ENCODE assay signal across 8 cellular contexts in the genomic region with DNA sequence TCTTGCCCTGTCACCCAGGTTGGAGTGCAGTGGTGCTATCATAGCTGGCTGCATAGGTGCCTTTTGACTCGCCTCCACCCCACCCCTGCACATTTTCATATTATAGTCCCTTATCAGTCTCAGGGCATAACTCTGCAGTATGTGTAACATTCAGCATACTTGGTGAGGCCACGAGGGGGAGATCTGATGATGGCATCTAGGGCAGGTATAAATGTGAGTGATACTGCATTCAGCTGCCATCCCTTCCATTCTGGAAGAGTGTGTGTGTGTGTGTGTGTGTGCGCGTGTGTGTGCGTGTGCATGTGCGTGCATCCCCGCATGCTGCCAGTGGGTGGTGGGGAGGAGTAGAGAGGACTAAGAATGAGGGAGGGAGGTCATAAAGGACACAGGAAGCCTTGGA.
DNase-seq lines count a peak whose midpoint lies in the region; ATAC-seq, FAIRE-seq and TF ChIP-seq lines count a peak whose summit lies in the region.

No MANE protein-coding gene starts in this region.

- H3K9me3 Mint-ChIP-seq in T-helper 1 cell treated with Interleukin-12 subunit alpha and Interleukin-12 subunit beta and Interleukin-4 antibody, amounts not matched to agents 30 μg/mL and 1 μg/mL, for 36 hours = no peaks in the 10 kb centered on the region

- peak overlapping the region in 1 of 2 experiments; percentile 0; a peak in 1 of 4 replicates for H3K4me2 ChIP-seq in H1 (ENCODE audit: insufficient read depth in 1 of 2, low read depth in 2 of 2, low read length in 2 of 2)

- H3K27me3 ChIP-seq in H1 (replicated peaks in 1 of 4; ENCODE audit: control insufficient read depth in 3 of 4, extremely low read depth in 1 of 4, insufficient read depth in 3 of 4, low read length in 3 of 4) = no peaks in the 10 kb centered on the region

- H2AFZ ChIP-seq in H1 (ENCODE audit: low read length) = no peak overlapping the region

- no peak for FAIRE-seq in H1 (lab: Jason Lieb, UNC)

- peaks cover 85 to 99% of the 10 kb centered on the region in 2 experiments for H3K79me2 ChIP-seq in H1 (ENCODE audit: control insufficient read depth in 1 of 2, insufficient read depth in 2 of 2, low read length in 2 of 2)

- H3K27me3 Mint-ChIP-seq in T-helper 1 cell treated with Interleukin-12 subunit alpha and Interleukin-12 subunit beta and Interleukin-4 antibody, amounts not matched to agents 30 μg/mL and 1 μg/mL, for 36 hours (ENCODE audit: low read depth) = no peaks in the 10 kb centered on the region

- no peak overlapping the region for H3K27ac ChIP-seq in H1 (ENCODE audit: low read depth, low read length)

- no peak overlapping the region for H3K18ac ChIP-seq in H1 (ENCODE audit: extremely low read depth, low read length)

- H3K36me3 Mint-ChIP-seq in T-helper 1 cell treated with Interleukin-12 subunit alpha and Interleukin-12 subunit beta and Interleukin-4 antibody, amounts not matched to agents 30 μg/mL and 1 μg/mL, for 36 hours (ENCODE audit: low read depth) = peaks cover 12% of the 10 kb centered on the region

- H3K23ac ChIP-seq in H1 (ENCODE audit: insufficient read length) = no peak overlapping the region

- no peak overlapping the region for H4K5ac ChIP-seq in H1 (ENCODE audit: insufficient read length, low read depth, low read length)

- no peak overlapping the region; the same call in 1 of the 2 replicates for H2BK20ac ChIP-seq in H1 (ENCODE audit: low read length)

- no peak overlapping the region for H3K56ac ChIP-seq in H1 (replicated peaks; ENCODE audit: insufficient read length, low read depth, low read length)

- no peak overlapping the region for H2BK12ac ChIP-seq in H1 (ENCODE audit: low read depth, low read length)

- H3K4me3 Mint-ChIP-seq in T-helper 1 cell treated with Interleukin-12 subunit alpha and Interleukin-12 subunit beta and Interleukin-4 antibody, amounts not matched to agents 30 μg/mL and 1 μg/mL, for 36 hours = peak overlapping the region; percentile 28

- CTCF ChIA-PET in H1 (lab: Charles Lee; ENCODE audit: partially characterized antibody) = no interaction called here

- no peak overlapping the region for H3K4me3 ChIP-seq in H1 (ENCODE audit: extremely low read depth in 1 of 4, insufficient read depth in 2 of 4, low read depth in 3 of 4, low read length in 4 of 4)

- TF ChIP-seq POLR2A in H1 (IDR thresholded peaks at IDR 0.05; ENCODE audit: control extremely low read depth in 1 of 2, low read depth in 2 of 2, low read length in 2 of 2) = no peak

- no peak overlapping the region for H3K9ac ChIP-seq in H1 (replicated peaks in 1 of 4; ENCODE audit: extremely low read depth in 1 of 4, low read depth in 3 of 4, low read length in 3 of 4)

- DNase-seq in 8988T (peak; percentile 24), H1 (ENCODE audit: low read depth in 1 of 2, low spot score in 2 of 2) (peak in 1 of 2 experiments; percentile 43), COR-L47 (lab: John Stamatoyannopoulos, UW) (no peak), left lobe of liver (ENCODE audit: low spot score) (no peak)
- DNase-seq in stimulated activated CD8-positive, alpha-beta memory T cell treated with anti-CD3 and anti-CD28 coated beads, Interleukin-12 subunit alpha, Interleukin-12 subunit beta, amount 100 ng/mL, for 1 hour (ENCODE audit: low read depth) = peak; percentile 27

- H3K14ac ChIP-seq in H1 (ENCODE audit: insufficient read length) = no peak overlapping the region

- peak overlapping the region; percentile 52 for H3K27ac Mint-ChIP-seq in T-helper 1 cell treated with Interleukin-12 subunit alpha and Interleukin-12 subunit beta and Interleukin-4 antibody, amounts not matched to agents 30 μg/mL and 1 μg/mL, for 36 hours

- 0 out of 4 replicates have a peak, but pooled peaks of 1 of the 2 experiments have one; percentile 5 for TF ChIP-seq RAD21 in H1 (IDR thresholded peaks at IDR 0.05 in 1 of 2, conservative IDR thresholded peaks at IDR 0.05 in 1 of 2; ENCODE audit: low read depth in 2 of 2, low read length in 2 of 2)

- no peak overlapping the region for H4K8ac ChIP-seq in H1 (ENCODE audit: extremely low read depth, insufficient read depth, low read length)

- no peak overlapping the region for H3K4ac ChIP-seq in H1 (replicated peaks; ENCODE audit: insufficient read length, low read depth, low read length)

- POLR2A ChIA-PET in H1 (lab: Charles Lee; ENCODE audit: partially characterized antibody) = interaction anchor here (0.6 to 1.6 kb wide), 4 partner anchors 9 to 24 kb away, joined by 4 read pairs; no protein-coding TSS in a partner anchor

- no peak overlapping the region for H4K91ac ChIP-seq in H1 (replicated peaks; ENCODE audit: insufficient read length, low read length)

- no peak overlapping the region for H2BK120ac ChIP-seq in H1 (replicated peaks; ENCODE audit: low read depth, low read length)

- TF ChIP-seq CTCF in H1 (IDR thresholded peaks at IDR 0.05; ENCODE audit: control extremely low read depth in 1 of 3, insufficient read depth in 1 of 3, low read depth in 1 of 3, low read length in 3 of 3) = peak in 1 of 3 experiments; percentile 6; a peak in 1 of 4 replicates

- 70% methylated on average over 7 of the region's 7 CpGs; no CpG with 5 or more reads in 1 of the 2 experiments for WGBS in H1 (ENCODE audit: extremely low coverage in 1 of 2, insufficient coverage in 1 of 2, insufficient read length in 1 of 2, insufficient replicate concordance in 2 of 2, low coverage in 1 of 2, low lambda C conversion rate in 2 of 2, missing lambda C conversion rate in 1 of 2), 2 experiments

- peaks cover 65% of the 10 kb centered on the region for H3K4me1 Mint-ChIP-seq in T-helper 1 cell treated with Interleukin-12 subunit alpha and Interleukin-12 subunit beta and Interleukin-4 antibody, amounts not matched to agents 30 μg/mL and 1 μg/mL, for 36 hours (ENCODE audit: low read depth)

- H2BK15ac ChIP-seq in H1 (ENCODE audit: low read length) = no peak overlapping the region

- TF ChIP-seq EP300 in H1 (IDR thresholded peaks at IDR 0.05; ENCODE audit: borderline replicate concordance in 1 of 2, low read depth in 2 of 2, low read length in 2 of 2) = no peak

- peak overlapping the region; percentile 55; the same call in 1 of the 2 replicates for H2BK5ac ChIP-seq in H1 (ENCODE audit: low read depth, low read length)

- no peaks in the 10 kb centered on the region for H3K9me3 ChIP-seq in H1 (ENCODE audit: insufficient read depth in 2 of 2, low read depth in 1 of 2, low read length in 1 of 2)

- H3K23me2 ChIP-seq in H1 (ENCODE audit: low read depth, low read length) = no peaks in the 10 kb centered on the region

- ATAC-seq in GM21360 (IDR thresholded peaks at IDR 0.05; ENCODE audit: unreplicated experiment) = peak; percentile 34
- ATAC-seq in GM21367 (IDR thresholded peaks at IDR 0.05; ENCODE audit: unreplicated experiment) = no peak
- no peak for ATAC-seq in left lobe of liver

- H3K36me3 ChIP-seq in H1 (ENCODE audit: control insufficient read depth in 2 of 4, insufficient read depth in 4 of 4, low read length in 3 of 4) = peaks cover 0 to 4% (median 0%) of the 10 kb centered on the region in 4 experiments; a peak in 1 of 8 replicates

- H4K20me1 ChIP-seq in H1 (replicated peaks in 1 of 2; ENCODE audit: control insufficient read depth in 1 of 2, insufficient read depth in 2 of 2, low read length in 2 of 2) = peaks cover 51 to 73% of the 10 kb centered on the region in 2 experiments

- peaks cover 5 to 31% (median 30%) of the 10 kb centered on the region in 4 experiments for H3K4me1 ChIP-seq in H1 (replicated peaks in 1 of 4; ENCODE audit: control insufficient read depth in 3 of 4, insufficient read depth in 4 of 4, low read length in 3 of 4)

- H2AK5ac ChIP-seq in H1 (ENCODE audit: low read depth, low read length) = no peak overlapping the region

- no peaks in the 10 kb centered on the region; the same call in 1 of the 2 replicates for H3K79me1 ChIP-seq in H1 (ENCODE audit: low read depth, low read length)

TF ChIP-seq in H1, 55 proteins besides CTCF, POLR2A, EP300 and RAD21:
- TF ChIP-seq POLR2AphosphoS5 (IDR thresholded peaks at IDR 0.05; ENCODE audit: low read depth, low read length) (peak; percentile 47; the same call in 1 of the 2 replicates), HDAC2 (IDR thresholded peaks at IDR 0.05; ENCODE audit: borderline replicate concordance in 1 of 2, low read depth in 2 of 2, low read length in 2 of 2) (no peak)

Comparison
In these comparisons a context has a peak if more than half of its experiments do, and no peak if none do; other contexts are left out.
1. DNase-seq: peak in 8988T (single experiment) and stimulated activated CD8-positive, alpha-beta memory T cell treated with anti-CD3 and anti-CD28 coated beads, Interleukin-12 subunit alpha, Interleukin-12 subunit beta, amount 100 ng/mL, for 1 hour (single experiment); none in COR-L47 (single experiment) and left lobe of liver (single experiment).